17 cellular contexts compared by ENCODE assay signal in the genomic region with DNA sequence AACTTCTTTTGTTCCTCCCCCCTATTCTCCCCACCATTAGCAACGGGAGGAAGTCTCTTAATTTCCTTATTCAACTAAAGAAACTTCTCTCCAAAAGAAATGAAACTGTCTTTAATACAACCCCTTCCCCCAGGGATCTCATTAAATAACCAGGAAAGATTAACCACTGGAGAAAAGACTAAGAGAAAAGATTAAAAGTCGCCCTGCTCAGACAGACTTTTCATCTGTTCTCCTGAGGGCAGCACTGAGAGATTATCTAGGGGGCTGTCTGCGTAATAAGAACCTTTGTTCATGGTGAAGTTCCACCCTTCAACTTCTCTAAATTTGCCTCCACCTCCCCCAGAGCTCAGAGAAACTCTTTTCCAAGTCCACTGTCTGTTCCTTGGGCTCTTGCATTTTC.
DNase-seq lines count a peak whose midpoint lies in the region; ATAC-seq and TF ChIP-seq lines count a peak whose summit lies in the region.
"Had no signal": no experiment of that assay in that cellular context is flagged by ENCODE, and none has a peak within 500 bp of the region (broad histone marks: within the 10 kb centered on the region; RNA-seq: fewer than 3 reads in every experiment).

No MANE protein-coding gene starts in this region.

- DNase-seq in IMR-90 (no peak), WTC11 (ENCODE audit: low spot score) (no peak), neural progenitor cell (ENCODE audit: low spot score) (peak; percentile 14), vagina (ENCODE audit: extremely low spot score in 2 of 2) (no peak), T-helper 9 cell (no peak)
- DNase-seq in activated CD4-positive, alpha-beta T cell treated with anti-CD3 and anti-CD28 coated beads, Interleukin-2, amount 50 U/mL, for 1 hour, result no peak
- DNase-seq: ACHN; CD8-positive, alpha-beta memory T cell; NCI-H146; NCI-H2227 treated with DMSO at 0.1 percent for 48 hours; NCI-H526 treated with DMSO at 0.1 percent for 48 hours; Peyer's patch; SHP77 had no signal

- no peak overlapping the region for H3K23ac ChIP-seq in IMR-90 (ENCODE audit: low read depth, low read length)

- H4K8ac ChIP-seq in IMR-90 (ENCODE audit: low read depth in 2 of 2, low read length in 2 of 2), result 0 out of 4 replicates have a peak overlapping the region, but pooled peaks of 1 of the 2 experiments have one; percentile 52

- no peak overlapping the region for H4K91ac ChIP-seq in IMR-90 (ENCODE audit: insufficient read depth, low read depth, low read length)

- H3K4me2 ChIP-seq in BLaER1 (peak overlapping the region; percentile 2; the same call in 1 of the 2 replicates), IMR-90 (ENCODE audit: low read depth, low read length) (no peak overlapping the region), neural progenitor cell (peak overlapping the region; percentile 12)

- H3K36me3 Mint-ChIP-seq in WTC11, result no peaks in the 10 kb centered on the region
- H3K36me3 Mint-ChIP-seq in neural progenitor cell, result no peaks in the 10 kb centered on the region
- H3K36me3 Mint-ChIP-seq: CD8-positive, alpha-beta memory T cell had no signal

- H3K79me1 ChIP-seq in IMR-90 (ENCODE audit: low read depth in 1 of 2, low read length in 2 of 2), result no peaks in the 10 kb centered on the region

- H2AFZ ChIP-seq in IMR-90 (replicated peaks; ENCODE audit: low read length, poor library complexity) (no peak overlapping the region), neural progenitor cell (replicated peaks) (no peak overlapping the region)

- ATAC-seq in IMR-90 (ENCODE audit: low read depth) (no peak), WTC11 (peak; percentile 53), HG03439 (IDR thresholded peaks at IDR 0.05; ENCODE audit: unreplicated experiment) (no peak)
- ATAC-seq: HCT116 had no signal

- H2BK120ac ChIP-seq in IMR-90 (ENCODE audit: low read depth, low read length), result no peak overlapping the region; the same call in 1 of the 2 replicates

- H3K56ac ChIP-seq in IMR-90 (ENCODE audit: extremely low read depth, insufficient read depth, low read length), result no peak overlapping the region

- no peak overlapping the region for H3K14ac ChIP-seq in IMR-90 (replicated peaks; ENCODE audit: low read depth, low read length)

- peak overlapping the region; percentile 77; the same call in 1 of the 2 replicates for H3K18ac ChIP-seq in IMR-90 (ENCODE audit: low read depth, low read length)

- H3K27ac ChIP-seq in BLaER1 (no peak overlapping the region), IMR-90 (ENCODE audit: insufficient read depth, low read length) (no peak overlapping the region), neural progenitor cell (no peak overlapping the region), vagina (no peak overlapping the region)
- H3K27ac ChIP-seq: Peyer's patch had no signal

- H3K27me3 Mint-ChIP-seq in WTC11 (ENCODE audit: low read depth) (no peaks in the 10 kb centered on the region), neural progenitor cell (ENCODE audit: insufficient read depth, low read depth) (no peaks in the 10 kb centered on the region)
- H3K27me3 Mint-ChIP-seq: B cell; CD8-positive, alpha-beta memory T cell had no signal

- H3K9me3 Mint-ChIP-seq in WTC11 (no peaks in the 10 kb centered on the region; the same call in 1 of the 2 replicates), neural progenitor cell (peaks cover 14% of the 10 kb centered on the region)

- peaks cover 12% of the 10 kb centered on the region for H3K4me1 ChIP-seq in BLaER1
- H3K4me1 ChIP-seq in IMR-90 (ENCODE audit: control insufficient read depth, insufficient read depth, low read length), result peaks cover 6% of the 10 kb centered on the region
- H3K4me1 ChIP-seq in neural progenitor cell, result peaks cover 31% of the 10 kb centered on the region
- H3K4me1 ChIP-seq in vagina, result no peaks in the 10 kb centered on the region
- H3K4me1 ChIP-seq: Peyer's patch had no signal

- no peaks in the 10 kb centered on the region for H3K79me2 ChIP-seq in neural progenitor cell (ENCODE audit: low read depth)

- H2BK15ac ChIP-seq in IMR-90 (ENCODE audit: low read depth, low read length), result no peak overlapping the region

- H3K9ac ChIP-seq in BLaER1 (no peak overlapping the region), IMR-90 (ENCODE audit: low read depth, low read length) (no peak overlapping the region), neural progenitor cell (no peak overlapping the region)

- peaks cover 9% of the 10 kb centered on the region for H3F3A ChIP-seq in neural progenitor cell (ENCODE audit: low read depth)

- no peak overlapping the region for H2AK5ac ChIP-seq in IMR-90 (ENCODE audit: low read depth, low read length)

- no peak for TF ChIP-seq RAD21 in IMR-90 (IDR thresholded peaks at IDR 0.05; ENCODE audit: low read length)

- H3K27me3 ChIP-seq in BLaER1 (no peaks in the 10 kb centered on the region), IMR-90 (ENCODE audit: control insufficient read depth, insufficient read depth, low read length) (no peaks in the 10 kb centered on the region), neural progenitor cell (no peaks in the 10 kb centered on the region), vagina (no peaks in the 10 kb centered on the region)
- H3K27me3 ChIP-seq: Peyer's patch had no signal

- TF ChIP-seq POLR2A in IMR-90 (IDR thresholded peaks at IDR 0.05; ENCODE audit: low read depth, low read length) (no peak), vagina (IDR thresholded peaks at IDR 0.05) (no peak)

- no peak overlapping the region for H2BK5ac ChIP-seq in IMR-90 (ENCODE audit: low read depth, low read length, poor library complexity, severe bottlenecking)

- no peak overlapping the region for H3K4ac ChIP-seq in IMR-90 (ENCODE audit: low read depth, low read length)

- no peaks in the 10 kb centered on the region for H3K36me3 ChIP-seq in BLaER1
- no peaks in the 10 kb centered on the region for H3K36me3 ChIP-seq in IMR-90 (ENCODE audit: control insufficient read depth, insufficient read depth, low read length)
- no peaks in the 10 kb centered on the region for H3K36me3 ChIP-seq in neural progenitor cell
- H3K36me3 ChIP-seq in vagina, result no peaks in the 10 kb centered on the region
- H3K36me3 ChIP-seq: Peyer's patch had no signal

- POLR2A ChIA-PET in IMR-90 (lab: Charles Lee; ENCODE audit: unreplicated experiment) (no interaction called here), WTC11 (lab: Charles Lee) (no interaction called here)

- WGBS in IMR-90 (ENCODE audit: extremely low coverage in 2 of 2, insufficient read length in 1 of 2), 2 experiments, result no CpG with 5 or more reads among the region's 3 CpGs

- no peak overlapping the region for H2AK9ac ChIP-seq in IMR-90 (replicated peaks; ENCODE audit: low read depth, low read length, poor library complexity)

- H3K9me1 ChIP-seq in IMR-90 (ENCODE audit: insufficient read depth, low read length), result no peaks in the 10 kb centered on the region

- H3K4me1 Mint-ChIP-seq in WTC11 (peaks cover 57% of the 10 kb centered on the region), neural progenitor cell (peaks cover 8% of the 10 kb centered on the region)
- H3K4me1 Mint-ChIP-seq: B cell; CD8-positive, alpha-beta memory T cell had no signal

- no peak overlapping the region for H3K4me3 ChIP-seq in BLaER1
- H3K4me3 ChIP-seq in IMR-90 (ENCODE audit: insufficient read depth, low read depth, low read length), result no peak overlapping the region
- no peak overlapping the region for H3K4me3 ChIP-seq in neural progenitor cell
- no peak overlapping the region for H3K4me3 ChIP-seq in vagina
- H3K4me3 ChIP-seq: Peyer's patch had no signal

- dilution Hi-C loops in IMR-90 (cut with HindIII; ENCODE audit: low sequenced_read_pairs, unreplicated experiment), result no loop called here

- H3K27ac Mint-ChIP-seq in WTC11 (peak overlapping the region; percentile 49), neural progenitor cell (peak overlapping the region; percentile 62)
- H3K27ac Mint-ChIP-seq: B cell; CD8-positive, alpha-beta memory T cell had no signal

- intact Hi-C loops in IMR-90 (cut with micrococcal nuclease), result no loop called here
- intact Hi-C loops in vagina (cut with DNase I), result no loop called here

- CTCF ChIA-PET in IMR-90 (lab: Yijun Ruan, JAX) (no interaction called here), WTC11 (lab: Charles Lee) (interaction anchor here (1.4 kb wide), 1 partner anchor 106 kb away, joined by 3 read pairs; a partner anchor contains a TSS)

- no peak overlapping the region for H3K4me3 Mint-ChIP-seq in WTC11
- no peak overlapping the region for H3K4me3 Mint-ChIP-seq in neural progenitor cell
- H3K4me3 Mint-ChIP-seq: B cell; CD8-positive, alpha-beta memory T cell had no signal

- no peak overlapping the region; the same call in 1 of the 2 replicates for H4K5ac ChIP-seq in IMR-90 (ENCODE audit: low read depth, low read length)

- H4K20me1 ChIP-seq in BLaER1 (no peaks in the 10 kb centered on the region), IMR-90 (ENCODE audit: insufficient read depth, low read length) (no peaks in the 10 kb centered on the region), neural progenitor cell (ENCODE audit: low read depth) (no peaks in the 10 kb centered on the region)

- H3K9me3 ChIP-seq in BLaER1, result no peaks in the 10 kb centered on the region
- peaks cover 5% of the 10 kb centered on the region; the same call in 1 of the 2 replicates for H3K9me3 ChIP-seq in IMR-90 (ENCODE audit: control insufficient read depth, insufficient read depth, low read length)
- H3K9me3 ChIP-seq in neural progenitor cell (ENCODE audit: low read depth), result no peaks in the 10 kb centered on the region
- H3K9me3 ChIP-seq in vagina, result no peaks in the 10 kb centered on the region
- H3K9me3 ChIP-seq: Peyer's patch had no signal

- BruUV-seq in IMR-90 (replicated peaks; lab: Mats Ljungman, UMichigan), result no TSS peak

- in situ Hi-C loops in IMR-90 (cut with MboI; ENCODE audit: low sequenced_read_pairs), result no loop called here

- TF ChIP-seq CTCF in IMR-90 (conservative IDR thresholded peaks at IDR 0.05; ENCODE audit: low read depth, low read length) (no peak), WTC11 (IDR thresholded peaks at IDR 0.05) (no peak), neural progenitor cell (IDR thresholded peaks at IDR 0.05) (no peak), vagina (IDR thresholded peaks at IDR 0.05) (no peak)

- peak overlapping the region; percentile 58; the same call in 1 of the 2 replicates for H2BK20ac ChIP-seq in IMR-90 (ENCODE audit: low read depth, low read length)

TF ChIP-seq in IMR-90, 13 proteins besides CTCF, POLR2A, EP300 and RAD21 (continues in another document):
- TF ChIP-seq NFE2L2 (IDR thresholded peaks at IDR 0.05; ENCODE audit: low read depth, low read length), result no peak
- TF ChIP-seq BHLHE40 (IDR thresholded peaks at IDR 0.05; ENCODE audit: low read depth, low read length), result no peak
- no peak for TF ChIP-seq MAFK (IDR thresholded peaks at IDR 0.05; ENCODE audit: low read depth, low read length)

TF ChIP-seq in WTC11, 78 proteins besides CTCF, POLR2A, EP300 and RAD21 (continues in another document):
- TF ChIP-seq OVOL2 (CRISPR knock-in tag; IDR thresholded peaks at IDR 0.05; ENCODE audit: borderline replicate concordance) (no peak), ZNF416 (CRISPR knock-in tag; IDR thresholded peaks at IDR 0.05) (no peak), ZNF423 (CRISPR knock-in tag; IDR thresholded peaks at IDR 0.05) (no peak), ELF4 (CRISPR knock-in tag; IDR thresholded peaks at IDR 0.05; ENCODE audit: low read depth) (no peak)
